8 cellular contexts compared by ENCODE assay signal in the genomic region with DNA sequence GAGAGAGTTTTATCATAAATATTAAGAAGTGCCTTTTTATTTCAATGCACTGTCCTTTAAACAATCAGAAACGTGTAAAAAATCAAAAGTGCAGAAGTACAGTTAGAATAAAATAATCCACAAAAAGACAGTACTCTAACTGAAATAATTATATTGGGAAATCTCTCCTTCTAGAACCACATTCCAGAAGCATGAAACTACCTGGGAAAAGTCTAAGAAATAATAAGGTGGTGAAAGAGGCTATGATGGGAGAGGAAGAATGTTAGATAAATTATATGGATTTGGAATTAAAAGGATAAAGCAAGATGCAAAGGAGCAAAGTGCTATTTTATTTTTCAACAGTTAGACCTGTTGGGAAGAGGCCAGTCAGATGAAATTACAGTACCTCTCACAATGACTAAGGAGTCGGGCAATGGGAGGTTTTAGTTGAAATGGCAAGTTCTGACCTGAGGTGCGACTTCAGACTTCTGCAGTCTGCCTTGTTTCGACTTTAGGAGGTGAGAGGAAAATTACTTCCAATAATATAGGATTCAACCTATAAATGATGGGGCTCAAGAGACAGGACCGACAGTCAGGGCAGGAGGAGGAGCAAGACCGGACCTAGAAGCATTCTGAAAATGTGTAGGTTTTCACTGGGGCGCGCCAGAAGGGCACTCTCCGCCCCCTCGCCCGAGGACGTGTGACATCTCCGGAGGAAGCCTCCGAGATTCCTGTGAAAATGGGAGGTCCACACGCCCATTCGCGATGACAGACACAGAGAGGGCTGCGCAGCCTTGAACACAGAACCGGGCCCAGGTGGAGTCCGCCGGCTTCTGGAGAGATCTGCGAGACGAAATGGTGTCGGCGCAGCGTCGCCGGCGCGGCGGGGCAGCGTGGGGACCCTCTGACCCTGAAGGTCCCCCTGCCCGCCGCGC. TPM values are rescaled to one million over a fixed set of nuclear protein-coding genes. Genes with fewer than 3 reads are reported as not detected.
DNase-seq lines count a peak whose midpoint lies in the region; ATAC-seq and TF ChIP-seq lines count a peak whose summit lies in the region.

No MANE protein-coding gene starts in this region.

- H3K9me3 ChIP-seq in neural cell (ENCODE audit: low read length) (no peaks in the 10 kb centered on the region), testis (no peaks in the 10 kb centered on the region)

- no peak for TF ChIP-seq EP300 in neural cell (conservative IDR thresholded peaks at IDR 0.05; ENCODE audit: poor library complexity, severe bottlenecking)

- no peaks in the 10 kb centered on the region for H3K27me3 ChIP-seq in neural cell (ENCODE audit: insufficient read depth, low read depth, low read length)
- H3K27me3 ChIP-seq in testis, result no peaks in the 10 kb centered on the region

- peak overlapping the region; percentile 82 for H2AFZ ChIP-seq in neural cell (ENCODE audit: low read depth, low read length)

- no peak for TF ChIP-seq RAD21 in neural cell (conservative IDR thresholded peaks at IDR 0.05)

- TF ChIP-seq POLR2A in testis (IDR thresholded peaks at IDR 0.05), result no peak

- peak overlapping the region; percentile 69 for H3K27ac ChIP-seq in neural cell (ENCODE audit: low read length)
- H3K27ac ChIP-seq in testis, result peak overlapping the region; percentile 60 to 63

- no peaks in the 10 kb centered on the region for H4K20me1 ChIP-seq in neural cell (ENCODE audit: insufficient read depth)

- peaks cover 9% of the 10 kb centered on the region for H3K4me1 ChIP-seq in testis

- intact Hi-C loops in testis (cut with DNase I; ENCODE audit: low total_unique reads), result no loop called here

- ATAC-seq in HG02870 (IDR thresholded peaks at IDR 0.05; ENCODE audit: unreplicated experiment), result peak; percentile 29

- WGBS in testis, 2 donors, result 1 to 4% methylated on average over 18 to 35 of the region's 35 CpGs

- DNase-seq in SKM-1 treated with dmso at 0.1 percent for 144 hours (lab: John Stamatoyannopoulos, UW; ENCODE audit: unreplicated experiment) (peak; percentile 36), SKM-1 (lab: John Stamatoyannopoulos, UW; ENCODE audit: unreplicated experiment) (no peak), NCI-H460 (ENCODE audit: extremely low read depth, low read depth) (peak; percentile 49), fibroblast of the conjunctiva (ENCODE audit: low read depth) (peak; percentile 20), testis (peak; percentile 63)
- peak; percentile 59 for DNase-seq in activated T-cell treated with anti-CD3 and anti-CD28 coated beads, Interleukin-2, amount 50 U/mL, for 48 hours

- peak overlapping the region; percentile 75 for H3K9ac ChIP-seq in neural cell (ENCODE audit: low read length)

- peak overlapping the region; percentile 21 for H3K4me2 ChIP-seq in neural cell (ENCODE audit: low read length)

- H3K36me3 ChIP-seq in neural cell (ENCODE audit: insufficient read depth, low read length), result no peaks in the 10 kb centered on the region
- H3K36me3 ChIP-seq in testis (ENCODE audit: low read depth, missing control alignments), result no peaks in the 10 kb centered on the region

- no peaks in the 10 kb centered on the region for H3F3A ChIP-seq in neural cell (ENCODE audit: insufficient read depth, low read length, poor library complexity, severe bottlenecking)

- H3K79me2 ChIP-seq in neural cell (replicated peaks; ENCODE audit: insufficient read depth, low read length), result no peaks in the 10 kb centered on the region

- H3K4me3 ChIP-seq in neural cell (ENCODE audit: low read length) (peak overlapping the region; percentile 89), testis (peak overlapping the region; percentile 65 to 75)

- no peaks in the 10 kb centered on the region for H3K9me2 ChIP-seq in neural cell (ENCODE audit: insufficient read depth, low read length)

- TF ChIP-seq CTCF in neural cell (IDR thresholded peaks at IDR 0.05; ENCODE audit: poor library complexity, severe bottlenecking), result no peak
- no peak for TF ChIP-seq CTCF in testis (IDR thresholded peaks at IDR 0.05)

TF ChIP-seq in neural cell, 6 proteins besides CTCF, POLR2A, EP300 and RAD21:
- TF ChIP-seq TAF1 (IDR thresholded peaks at IDR 0.05; ENCODE audit: low read depth), result no peak
- TF ChIP-seq MXI1 (conservative IDR thresholded peaks at IDR 0.05; ENCODE audit: poor library complexity, severe bottlenecking), result no peak
- TF ChIP-seq, protein P1, sequence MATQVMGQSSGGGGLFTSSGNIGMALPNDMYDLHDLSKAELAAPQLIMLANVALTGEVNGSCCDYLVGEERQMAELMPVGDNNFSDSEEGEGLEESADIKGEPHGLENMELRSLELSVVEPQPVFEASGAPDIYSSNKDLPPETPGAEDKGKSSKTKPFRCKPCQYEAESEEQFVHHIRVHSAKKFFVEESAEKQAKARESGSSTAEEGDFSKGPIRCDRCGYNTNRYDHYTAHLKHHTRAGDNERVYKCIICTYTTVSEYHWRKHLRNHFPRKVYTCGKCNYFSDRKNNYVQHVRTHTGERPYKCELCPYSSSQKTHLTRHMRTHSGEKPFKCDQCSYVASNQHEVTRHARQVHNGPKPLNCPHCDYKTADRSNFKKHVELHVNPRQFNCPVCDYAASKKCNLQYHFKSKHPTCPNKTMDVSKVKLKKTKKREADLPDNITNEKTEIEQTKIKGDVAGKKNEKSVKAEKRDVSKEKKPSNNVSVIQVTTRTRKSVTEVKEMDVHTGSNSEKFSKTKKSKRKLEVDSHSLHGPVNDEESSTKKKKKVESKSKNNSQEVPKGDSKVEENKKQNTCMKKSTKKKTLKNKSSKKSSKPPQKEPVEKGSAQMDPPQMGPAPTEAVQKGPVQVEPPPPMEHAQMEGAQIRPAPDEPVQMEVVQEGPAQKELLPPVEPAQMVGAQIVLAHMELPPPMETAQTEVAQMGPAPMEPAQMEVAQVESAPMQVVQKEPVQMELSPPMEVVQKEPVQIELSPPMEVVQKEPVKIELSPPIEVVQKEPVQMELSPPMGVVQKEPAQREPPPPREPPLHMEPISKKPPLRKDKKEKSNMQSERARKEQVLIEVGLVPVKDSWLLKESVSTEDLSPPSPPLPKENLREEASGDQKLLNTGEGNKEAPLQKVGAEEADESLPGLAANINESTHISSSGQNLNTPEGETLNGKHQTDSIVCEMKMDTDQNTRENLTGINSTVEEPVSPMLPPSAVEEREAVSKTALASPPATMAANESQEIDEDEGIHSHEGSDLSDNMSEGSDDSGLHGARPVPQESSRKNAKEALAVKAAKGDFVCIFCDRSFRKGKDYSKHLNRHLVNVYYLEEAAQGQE (IDR thresholded peaks at IDR 0.05; ENCODE audit: borderline replicate concordance), result no peak
- TF ChIP-seq EZH2 (IDR thresholded peaks at IDR 0.05; ENCODE audit: borderline replicate concordance, insufficient read depth, low read length, poor library complexity, severe bottlenecking), result no peak
- no peak for TF ChIP-seq POLR2AphosphoS5 (IDR thresholded peaks at IDR 0.05)
- no peak for TF ChIP-seq SMC3 (conservative IDR thresholded peaks at IDR 0.05; ENCODE audit: poor library complexity)

RNA-seq across cellular contexts. Expression of a gene that starts 0.7 kb away (rescaled TPM):
- total RNA-seq in NCI-H460 (2014; rRNA removed; shearing (Covaris generic)), result 10.4 and 11.1 TPM in 2 replicates
- polyA plus RNA-seq in NCI-H460 (2014; cell fraction: nucleus; rRNA removed), result 6.1 and 7.3 TPM in 2 replicates
- polyA plus RNA-seq in neural cell (13.2 and 15.4 TPM in 2 replicates), testis (ENCODE audit: insufficient read depth, low read depth, low replicate concordance) (20.7 TPM)
- polyA minus RNA-seq in neural cell, result 16.3 and 20.1 TPM in 2 replicates
- 10 to 100 TPM in 1 of 2 donors, 1 to 10 TPM in 1; 9.8 to 10.3 TPM for total RNA-seq in testis
